Comparison of ENCODE assay signal across 2 cellular contexts in the genomic region with DNA sequence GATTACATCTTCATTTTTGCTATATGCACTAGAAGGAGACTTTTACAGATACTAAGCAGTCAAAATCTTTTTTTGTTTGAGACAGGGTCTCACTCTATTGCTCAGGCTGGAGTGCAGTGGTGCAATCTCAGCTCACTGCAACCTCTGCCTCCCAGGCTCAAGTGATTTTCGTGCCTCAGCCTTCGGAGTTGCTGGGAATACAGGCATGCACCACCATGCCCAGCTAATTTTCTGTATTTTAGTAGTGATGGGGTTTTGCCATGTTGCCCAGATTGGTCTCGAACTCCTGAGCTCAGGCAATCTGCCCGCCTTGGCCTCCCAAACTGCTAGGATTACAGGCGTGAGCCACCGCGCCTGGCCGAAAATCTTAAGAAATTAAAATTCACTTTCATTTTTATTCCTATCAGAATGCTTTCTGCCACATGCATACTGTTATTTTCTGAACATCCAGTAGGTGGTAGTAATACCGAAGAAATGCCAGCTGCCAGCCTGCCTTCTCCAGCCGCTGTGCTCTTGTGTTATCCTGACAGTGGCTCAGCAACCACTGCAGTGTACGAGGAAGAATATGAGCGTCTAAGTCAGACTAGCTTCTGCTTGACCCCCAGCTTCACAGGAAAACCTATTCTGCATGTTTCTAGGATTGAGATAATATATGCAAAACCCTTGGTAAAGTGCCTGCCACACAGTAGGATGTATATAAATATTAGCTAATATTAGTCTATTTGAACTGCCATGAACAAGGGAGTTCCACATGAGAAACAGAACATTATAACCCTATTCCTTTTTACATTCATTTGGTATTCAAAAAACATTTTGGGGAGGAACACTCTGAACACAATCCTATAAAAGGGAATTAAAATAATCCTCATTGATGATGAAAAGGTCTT.
A peak's percentile ranks its signal among the peaks of the same experiment; 100 is the strongest.
TF ChIP-seq lines count a peak whose summit lies in the region.

No MANE protein-coding gene starts in this region.

TF ChIP-seq in WTC11, 78 proteins besides CTCF, POLR2A, EP300 and RAD21 (continued from another document):
- TF ChIP-seq, protein P1, sequence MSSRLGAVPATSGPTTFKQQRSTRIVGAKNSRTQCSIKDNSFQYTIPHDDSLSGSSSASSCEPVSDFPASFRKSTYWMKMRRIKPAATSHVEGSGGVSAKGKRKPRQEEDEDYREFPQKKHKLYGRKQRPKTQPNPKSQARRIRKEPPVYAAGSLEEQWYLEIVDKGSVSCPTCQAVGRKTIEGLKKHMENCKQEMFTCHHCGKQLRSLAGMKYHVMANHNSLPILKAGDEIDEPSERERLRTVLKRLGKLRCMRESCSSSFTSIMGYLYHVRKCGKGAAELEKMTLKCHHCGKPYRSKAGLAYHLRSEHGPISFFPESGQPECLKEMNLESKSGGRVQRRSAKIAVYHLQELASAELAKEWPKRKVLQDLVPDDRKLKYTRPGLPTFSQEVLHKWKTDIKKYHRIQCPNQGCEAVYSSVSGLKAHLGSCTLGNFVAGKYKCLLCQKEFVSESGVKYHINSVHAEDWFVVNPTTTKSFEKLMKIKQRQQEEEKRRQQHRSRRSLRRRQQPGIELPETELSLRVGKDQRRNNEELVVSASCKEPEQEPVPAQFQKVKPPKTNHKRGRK (CRISPR knock-in tag; IDR thresholded peaks at IDR 0.05; ENCODE audit: borderline replicate concordance) = no peak
- TF ChIP-seq SMAD4 (CRISPR knock-in tag; IDR thresholded peaks at IDR 0.05) = no peak
- no peak for TF ChIP-seq RORB (CRISPR knock-in tag; IDR thresholded peaks at IDR 0.05)
- no peak for TF ChIP-seq NR1H2 (CRISPR knock-in tag; IDR thresholded peaks at IDR 0.05)
- TF ChIP-seq TEAD4 (CRISPR knock-in tag; IDR thresholded peaks at IDR 0.05) = no peak
- no peak for TF ChIP-seq GTF2I (CRISPR knock-in tag; conservative IDR thresholded peaks at IDR 0.05)
- no peak for TF ChIP-seq ZNF671 (CRISPR knock-in tag; IDR thresholded peaks at IDR 0.05)
- no peak for TF ChIP-seq ESRRA (CRISPR knock-in tag; IDR thresholded peaks at IDR 0.05; ENCODE audit: borderline replicate concordance)
- TF ChIP-seq, protein P2, sequence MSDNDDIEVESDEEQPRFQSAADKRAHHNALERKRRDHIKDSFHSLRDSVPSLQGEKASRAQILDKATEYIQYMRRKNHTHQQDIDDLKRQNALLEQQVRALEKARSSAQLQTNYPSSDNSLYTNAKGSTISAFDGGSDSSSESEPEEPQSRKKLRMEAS (CRISPR knock-in tag; IDR thresholded peaks at IDR 0.05) = no peak
- no peak for TF ChIP-seq JUN (CRISPR knock-in tag; IDR thresholded peaks at IDR 0.05)
- TF ChIP-seq ZNF219 (CRISPR knock-in tag; IDR thresholded peaks at IDR 0.05; ENCODE audit: borderline replicate concordance) = no peak

TF ChIP-seq in HepG2, 621 proteins besides CTCF, POLR2A, EP300 and RAD21 (continued from another document and continues in another):
- TF ChIP-seq PHF21A (CRISPR knock-in tag; IDR thresholded peaks at IDR 0.05) = no peak
- no peak for TF ChIP-seq SP5 (CRISPR knock-in tag; IDR thresholded peaks at IDR 0.05; ENCODE audit: borderline replicate concordance, low read depth)
- no peak for TF ChIP-seq TOE1 (CRISPR knock-in tag; IDR thresholded peaks at IDR 0.05)
- no peak for TF ChIP-seq ZNF431 (CRISPR knock-in tag; IDR thresholded peaks at IDR 0.05; ENCODE audit: borderline replicate concordance, low read depth)
- TF ChIP-seq, protein P3, sequence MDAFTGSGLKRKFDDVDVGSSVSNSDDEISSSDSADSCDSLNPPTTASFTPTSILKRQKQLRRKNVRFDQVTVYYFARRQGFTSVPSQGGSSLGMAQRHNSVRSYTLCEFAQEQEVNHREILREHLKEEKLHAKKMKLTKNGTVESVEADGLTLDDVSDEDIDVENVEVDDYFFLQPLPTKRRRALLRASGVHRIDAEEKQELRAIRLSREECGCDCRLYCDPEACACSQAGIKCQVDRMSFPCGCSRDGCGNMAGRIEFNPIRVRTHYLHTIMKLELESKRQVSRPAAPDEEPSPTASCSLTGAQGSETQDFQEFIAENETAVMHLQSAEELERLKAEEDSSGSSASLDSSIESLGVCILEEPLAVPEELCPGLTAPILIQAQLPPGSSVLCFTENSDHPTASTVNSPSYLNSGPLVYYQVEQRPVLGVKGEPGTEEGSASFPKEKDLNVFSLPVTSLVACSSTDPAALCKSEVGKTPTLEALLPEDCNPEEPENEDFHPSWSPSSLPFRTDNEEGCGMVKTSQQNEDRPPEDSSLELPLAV (CRISPR knock-in tag; conservative IDR thresholded peaks at IDR 0.05; ENCODE audit: low read depth) = no peak
- TF ChIP-seq, protein P4, sequence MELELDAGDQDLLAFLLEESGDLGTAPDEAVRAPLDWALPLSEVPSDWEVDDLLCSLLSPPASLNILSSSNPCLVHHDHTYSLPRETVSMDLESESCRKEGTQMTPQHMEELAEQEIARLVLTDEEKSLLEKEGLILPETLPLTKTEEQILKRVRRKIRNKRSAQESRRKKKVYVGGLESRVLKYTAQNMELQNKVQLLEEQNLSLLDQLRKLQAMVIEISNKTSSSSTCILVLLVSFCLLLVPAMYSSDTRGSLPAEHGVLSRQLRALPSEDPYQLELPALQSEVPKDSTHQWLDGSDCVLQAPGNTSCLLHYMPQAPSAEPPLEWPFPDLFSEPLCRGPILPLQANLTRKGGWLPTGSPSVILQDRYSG (CRISPR knock-in tag; IDR thresholded peaks at IDR 0.05) = no peak
- TF ChIP-seq, protein P5, sequence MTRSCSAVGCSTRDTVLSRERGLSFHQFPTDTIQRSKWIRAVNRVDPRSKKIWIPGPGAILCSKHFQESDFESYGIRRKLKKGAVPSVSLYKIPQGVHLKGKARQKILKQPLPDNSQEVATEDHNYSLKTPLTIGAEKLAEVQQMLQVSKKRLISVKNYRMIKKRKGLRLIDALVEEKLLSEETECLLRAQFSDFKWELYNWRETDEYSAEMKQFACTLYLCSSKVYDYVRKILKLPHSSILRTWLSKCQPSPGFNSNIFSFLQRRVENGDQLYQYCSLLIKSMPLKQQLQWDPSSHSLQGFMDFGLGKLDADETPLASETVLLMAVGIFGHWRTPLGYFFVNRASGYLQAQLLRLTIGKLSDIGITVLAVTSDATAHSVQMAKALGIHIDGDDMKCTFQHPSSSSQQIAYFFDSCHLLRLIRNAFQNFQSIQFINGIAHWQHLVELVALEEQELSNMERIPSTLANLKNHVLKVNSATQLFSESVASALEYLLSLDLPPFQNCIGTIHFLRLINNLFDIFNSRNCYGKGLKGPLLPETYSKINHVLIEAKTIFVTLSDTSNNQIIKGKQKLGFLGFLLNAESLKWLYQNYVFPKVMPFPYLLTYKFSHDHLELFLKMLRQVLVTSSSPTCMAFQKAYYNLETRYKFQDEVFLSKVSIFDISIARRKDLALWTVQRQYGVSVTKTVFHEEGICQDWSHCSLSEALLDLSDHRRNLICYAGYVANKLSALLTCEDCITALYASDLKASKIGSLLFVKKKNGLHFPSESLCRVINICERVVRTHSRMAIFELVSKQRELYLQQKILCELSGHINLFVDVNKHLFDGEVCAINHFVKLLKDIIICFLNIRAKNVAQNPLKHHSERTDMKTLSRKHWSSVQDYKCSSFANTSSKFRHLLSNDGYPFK (CRISPR knock-in tag; IDR thresholded peaks at IDR 0.05; ENCODE audit: borderline replicate concordance) = no peak
- TF ChIP-seq, protein P6, sequence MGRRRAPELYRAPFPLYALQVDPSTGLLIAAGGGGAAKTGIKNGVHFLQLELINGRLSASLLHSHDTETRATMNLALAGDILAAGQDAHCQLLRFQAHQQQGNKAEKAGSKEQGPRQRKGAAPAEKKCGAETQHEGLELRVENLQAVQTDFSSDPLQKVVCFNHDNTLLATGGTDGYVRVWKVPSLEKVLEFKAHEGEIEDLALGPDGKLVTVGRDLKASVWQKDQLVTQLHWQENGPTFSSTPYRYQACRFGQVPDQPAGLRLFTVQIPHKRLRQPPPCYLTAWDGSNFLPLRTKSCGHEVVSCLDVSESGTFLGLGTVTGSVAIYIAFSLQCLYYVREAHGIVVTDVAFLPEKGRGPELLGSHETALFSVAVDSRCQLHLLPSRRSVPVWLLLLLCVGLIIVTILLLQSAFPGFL (CRISPR knock-in tag; IDR thresholded peaks at IDR 0.05) = no peak
- TF ChIP-seq ZNF160 (CRISPR knock-in tag; IDR thresholded peaks at IDR 0.05) = no peak
- no peak for TF ChIP-seq ZFY (CRISPR knock-in tag; IDR thresholded peaks at IDR 0.05)
- no peak for TF ChIP-seq ZNF274 (CRISPR knock-in tag; IDR thresholded peaks at IDR 0.05)
- TF ChIP-seq, protein P7, sequence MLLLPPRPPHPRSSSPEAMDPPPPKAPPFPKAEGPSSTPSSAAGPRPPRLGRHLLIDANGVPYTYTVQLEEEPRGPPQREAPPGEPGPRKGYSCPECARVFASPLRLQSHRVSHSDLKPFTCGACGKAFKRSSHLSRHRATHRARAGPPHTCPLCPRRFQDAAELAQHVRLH (CRISPR knock-in tag; IDR thresholded peaks at IDR 0.05; ENCODE audit: borderline replicate concordance, low read depth) = no peak
- TF ChIP-seq, protein P8, sequence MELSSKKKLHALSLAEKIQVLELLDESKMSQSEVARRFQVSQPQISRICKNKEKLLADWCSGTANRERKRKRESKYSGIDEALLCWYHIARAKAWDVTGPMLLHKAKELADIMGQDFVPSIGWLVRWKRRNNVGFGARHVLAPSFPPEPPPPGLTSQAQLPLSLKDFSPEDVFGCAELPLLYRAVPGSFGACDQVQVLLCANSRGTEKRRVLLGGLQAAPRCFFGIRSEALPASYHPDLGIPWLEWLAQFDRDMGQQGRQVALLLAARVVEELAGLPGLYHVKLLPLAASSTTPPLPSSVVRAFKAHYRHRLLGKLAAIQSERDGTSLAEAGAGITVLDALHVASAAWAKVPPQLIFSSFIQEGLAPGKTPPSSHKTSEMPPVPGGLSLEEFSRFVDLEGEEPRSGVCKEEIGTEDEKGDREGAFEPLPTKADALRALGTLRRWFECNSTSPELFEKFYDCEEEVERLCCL (CRISPR knock-in tag; IDR thresholded peaks at IDR 0.05; ENCODE audit: borderline replicate concordance) = no peak
- TF ChIP-seq PAWR (CRISPR knock-in tag; IDR thresholded peaks at IDR 0.05; ENCODE audit: borderline replicate concordance) = no peak
- TF ChIP-seq ZBTB3 (CRISPR knock-in tag; IDR thresholded peaks at IDR 0.05; ENCODE audit: borderline replicate concordance, low read depth) = no peak
- TF ChIP-seq JDP2 (CRISPR knock-in tag; IDR thresholded peaks at IDR 0.05; ENCODE audit: borderline replicate concordance) = no peak
- no peak for TF ChIP-seq FOXC1 (CRISPR knock-in tag; IDR thresholded peaks at IDR 0.05; ENCODE audit: borderline replicate concordance)
- TF ChIP-seq, protein P9, sequence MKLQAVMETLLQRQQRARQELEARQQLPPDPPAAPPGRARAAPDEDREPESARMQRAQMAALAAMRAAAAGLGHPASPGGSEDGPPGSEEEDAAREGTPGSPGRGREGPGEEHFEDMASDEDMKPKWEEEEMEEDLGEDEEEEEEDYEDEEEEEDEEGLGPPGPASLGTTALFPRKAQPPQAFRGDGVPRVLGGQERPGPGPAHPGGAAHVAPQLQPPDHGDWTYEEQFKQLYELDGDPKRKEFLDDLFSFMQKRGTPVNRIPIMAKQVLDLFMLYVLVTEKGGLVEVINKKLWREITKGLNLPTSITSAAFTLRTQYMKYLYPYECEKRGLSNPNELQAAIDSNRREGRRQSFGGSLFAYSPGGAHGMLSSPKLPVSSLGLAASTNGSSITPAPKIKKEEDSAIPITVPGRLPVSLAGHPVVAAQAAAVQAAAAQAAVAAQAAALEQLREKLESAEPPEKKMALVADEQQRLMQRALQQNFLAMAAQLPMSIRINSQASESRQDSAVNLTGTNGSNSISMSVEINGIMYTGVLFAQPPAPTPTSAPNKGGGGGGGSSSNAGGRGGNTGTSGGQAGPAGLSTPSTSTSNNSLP (IDR thresholded peaks at IDR 0.05; ENCODE audit: low read depth, low read length) = no peak
- no peak for TF ChIP-seq ZNF629 (CRISPR knock-in tag; conservative IDR thresholded peaks at IDR 0.05)
- TF ChIP-seq, protein P10, sequence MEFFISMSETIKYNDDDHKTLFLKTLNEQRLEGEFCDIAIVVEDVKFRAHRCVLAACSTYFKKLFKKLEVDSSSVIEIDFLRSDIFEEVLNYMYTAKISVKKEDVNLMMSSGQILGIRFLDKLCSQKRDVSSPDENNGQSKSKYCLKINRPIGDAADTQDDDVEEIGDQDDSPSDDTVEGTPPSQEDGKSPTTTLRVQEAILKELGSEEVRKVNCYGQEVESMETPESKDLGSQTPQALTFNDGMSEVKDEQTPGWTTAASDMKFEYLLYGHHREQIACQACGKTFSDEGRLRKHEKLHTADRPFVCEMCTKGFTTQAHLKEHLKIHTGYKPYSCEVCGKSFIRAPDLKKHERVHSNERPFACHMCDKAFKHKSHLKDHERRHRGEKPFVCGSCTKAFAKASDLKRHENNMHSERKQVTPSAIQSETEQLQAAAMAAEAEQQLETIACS (CRISPR knock-in tag; IDR thresholded peaks at IDR 0.05) = no peak
- no peak for TF ChIP-seq ETV6 (CRISPR knock-in tag; conservative IDR thresholded peaks at IDR 0.05)
- TF ChIP-seq, protein P11, sequence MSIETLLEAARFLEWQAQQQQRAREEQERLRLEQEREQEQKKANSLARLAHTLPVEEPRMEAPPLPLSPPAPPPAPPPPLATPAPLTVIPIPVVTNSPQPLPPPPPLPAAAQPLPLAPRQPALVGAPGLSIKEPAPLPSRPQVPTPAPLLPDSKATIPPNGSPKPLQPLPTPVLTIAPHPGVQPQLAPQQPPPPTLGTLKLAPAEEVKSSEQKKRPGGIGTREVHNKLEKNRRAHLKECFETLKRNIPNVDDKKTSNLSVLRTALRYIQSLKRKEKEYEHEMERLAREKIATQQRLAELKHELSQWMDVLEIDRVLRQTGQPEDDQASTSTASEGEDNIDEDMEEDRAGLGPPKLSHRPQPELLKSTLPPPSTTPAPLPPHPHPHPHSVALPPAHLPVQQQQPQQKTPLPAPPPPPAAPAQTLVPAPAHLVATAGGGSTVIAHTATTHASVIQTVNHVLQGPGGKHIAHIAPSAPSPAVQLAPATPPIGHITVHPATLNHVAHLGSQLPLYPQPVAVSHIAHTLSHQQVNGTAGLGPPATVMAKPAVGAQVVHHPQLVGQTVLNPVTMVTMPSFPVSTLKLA (IDR thresholded peaks at IDR 0.05) = no peak
- no peak for TF ChIP-seq ZMYM2 (CRISPR knock-in tag; IDR thresholded peaks at IDR 0.05)
- no peak for TF ChIP-seq ZMYM3 (CRISPR knock-in tag; IDR thresholded peaks at IDR 0.05)
- TF ChIP-seq MEIS1 (CRISPR knock-in tag; IDR thresholded peaks at IDR 0.05; ENCODE audit: borderline replicate concordance) = 0 out of 2 replicates have a peak, but pooled peaks have one; percentile 40
